Comparison of ENCODE assay signal across 13 cellular contexts in genomic region chr11:85740464-85741400, GRCh38. TPM values are rescaled to one million over a fixed set of nuclear protein-coding genes. Genes with fewer than 3 reads are reported as not detected.
DNase-seq lines count a peak whose midpoint lies in the region; ATAC-seq and TF ChIP-seq lines count a peak whose summit lies in the region.
"Had no signal": no experiment of that assay in that cellular context is flagged by ENCODE, and none has a peak within 500 bp of the region (broad histone marks: within the 10 kb centered on the region; RNA-seq: fewer than 3 reads in every experiment).

No MANE protein-coding gene starts in this region.

- H4K8ac ChIP-seq in neuronal stem cell (ENCODE audit: low read depth, low read length) = no peak overlapping the region

- no peak overlapping the region for H3K4me3 Mint-ChIP-seq in Caco-2 (ENCODE audit: unreplicated experiment)
- H3K4me3 Mint-ChIP-seq in central memory CD8-positive, alpha-beta T cell = no peak overlapping the region

- no peak overlapping the region for H4K91ac ChIP-seq in neuronal stem cell (ENCODE audit: low read depth, low read length, poor library complexity)

- H3K79me2 ChIP-seq in PC-9 (ENCODE audit: low read depth) = no peaks in the 10 kb centered on the region; the same call in 1 of the 2 replicates

- no peaks in the 10 kb centered on the region for H3K27me3 Mint-ChIP-seq in Caco-2 (ENCODE audit: insufficient read depth, unreplicated experiment)
- H3K27me3 Mint-ChIP-seq in central memory CD8-positive, alpha-beta T cell = no peaks in the 10 kb centered on the region
- H3K27me3 Mint-ChIP-seq: naive B cell had no signal

- DNase-seq in Caco-2 = no peak
- DNase-seq in PC-9 = peak in 1 of 2 experiments; percentile 78
- no peak for DNase-seq in central memory CD8-positive, alpha-beta T cell (ENCODE audit: low spot score in 2 of 2)
- no peak for DNase-seq in neuronal stem cell (ENCODE audit: low spot score)
- no peak for DNase-seq in occipital lobe (lab: John Stamatoyannopoulos, UW)
- no peak for DNase-seq in AG08395 (ENCODE audit: low spot score)
- DNase-seq in GM20000 (ENCODE audit: low spot score) = no peak
- DNase-seq: naive B cell, NCI-H1694 had no signal

- peaks cover 62% of the 10 kb centered on the region for H3F3A ChIP-seq in PC-9 (ENCODE audit: insufficient read depth, low read depth)

- H3K14ac ChIP-seq in neuronal stem cell (ENCODE audit: low read length) = no peak overlapping the region

- POLR2A ChIA-PET in Caco-2 (lab: Charles Lee) (no interaction called here), PC-9 (lab: Charles Lee; ENCODE audit: unreplicated experiment) (no interaction called here)

- BruUV-seq in Caco-2 (replicated peaks; lab: Mats Ljungman, UMichigan) (no TSS peak), PC-9 (replicated peaks; lab: Mats Ljungman, UMichigan) (no TSS peak)

- no peak overlapping the region for H2AK5ac ChIP-seq in neuronal stem cell (ENCODE audit: low read depth, low read length)

- H3K9me3 Mint-ChIP-seq in Caco-2 (ENCODE audit: unreplicated experiment) = no peaks in the 10 kb centered on the region
- H3K9me3 Mint-ChIP-seq in central memory CD8-positive, alpha-beta T cell = no peaks in the 10 kb centered on the region
- H3K9me3 Mint-ChIP-seq: naive B cell had no signal

- H3K4ac ChIP-seq in neuronal stem cell (ENCODE audit: low read length) = no peak overlapping the region

- no peak overlapping the region for H2BK15ac ChIP-seq in neuronal stem cell (ENCODE audit: low read length)

- no peaks in the 10 kb centered on the region for H3K9me2 ChIP-seq in PC-9 (ENCODE audit: insufficient read depth)

- no peak overlapping the region for H2BK5ac ChIP-seq in neuronal stem cell (ENCODE audit: low read length)

- H3K36me3 ChIP-seq in Caco-2 (ENCODE audit: control insufficient read depth, insufficient read depth, low read length) (peaks cover 2% of the 10 kb centered on the region; the same call in 1 of the 2 replicates), PC-9 (ENCODE audit: low read depth) (0 out of 2 replicates have a peak, but pooled peaks cover 9% of the 10 kb centered on the region), neuronal stem cell (replicated peaks in 1 of 2; ENCODE audit: control insufficient read depth in 2 of 2, insufficient read depth in 2 of 2, low read length in 2 of 2) (no peaks in the 10 kb centered on the region)

- H3K27ac ChIP-seq in PC-9 (peak overlapping the region; percentile 97), neuronal stem cell (replicated peaks; ENCODE audit: low read length) (no peak overlapping the region)
- H3K27ac ChIP-seq: foreskin keratinocyte had no signal

- peak; percentile 48 for ATAC-seq in central memory CD8-positive, alpha-beta T cell (replicated peaks; ENCODE audit: extremely low read depth, poor library complexity, severe bottlenecking)
- ATAC-seq in HG02852 (IDR thresholded peaks at IDR 0.05; ENCODE audit: unreplicated experiment) = no peak
- ATAC-seq: foreskin keratinocyte, SK-N-SH treated with all-trans-retinoic acid at 6 μM for 48 hours had no signal

- H3K27ac Mint-ChIP-seq in Caco-2 (ENCODE audit: unreplicated experiment) = peak overlapping the region; percentile 15
- peak overlapping the region; percentile 10 for H3K27ac Mint-ChIP-seq in central memory CD8-positive, alpha-beta T cell (ENCODE audit: low read depth)

- no peak overlapping the region for H3K4me3 ChIP-seq in Caco-2 (ENCODE audit: low read depth, low read length)
- peak overlapping the region; percentile 19 for H3K4me3 ChIP-seq in PC-9
- no peak overlapping the region for H3K4me3 ChIP-seq in neuronal stem cell (ENCODE audit: low read length in 2 of 2)

- H3K9ac ChIP-seq in neuronal stem cell (ENCODE audit: low read depth, low read length, poor library complexity) = no peak overlapping the region

- TF ChIP-seq CTCF in Caco-2 (IDR thresholded peaks at IDR 0.05; ENCODE audit: insufficient read depth in 1 of 2, low read depth in 1 of 2, low read length in 1 of 2, severe bottlenecking in 1 of 2, unreplicated experiment in 1 of 2) = no peak
- no peak for TF ChIP-seq CTCF in PC-9 (conservative IDR thresholded peaks at IDR 0.05)
- TF ChIP-seq CTCF in GM20000 (IDR thresholded peaks at IDR 0.05; ENCODE audit: extremely low read depth, missing control alignments) = no peak

- peaks cover 52% of the 10 kb centered on the region for H3K4me1 ChIP-seq in Caco-2
- peaks cover 91% of the 10 kb centered on the region for H3K4me1 ChIP-seq in PC-9 (replicated peaks; ENCODE audit: insufficient read depth)
- peaks cover 0 to 5% of the 10 kb centered on the region in 2 donors for H3K4me1 ChIP-seq in neuronal stem cell (ENCODE audit: control insufficient read depth in 2 of 2, insufficient read depth in 1 of 2, low read depth in 1 of 2, low read length in 2 of 2)

- intact Hi-C loops in Caco-2 (cut with micrococcal nuclease; ENCODE audit: unreplicated experiment) (no loop called here), PC-9 (cut with micrococcal nuclease; ENCODE audit: unreplicated experiment) (no loop called here)

- H3K9me3 ChIP-seq in Caco-2 = no peaks in the 10 kb centered on the region
- H3K9me3 ChIP-seq in PC-9 (ENCODE audit: insufficient read depth, low read depth) = no peaks in the 10 kb centered on the region
- H3K9me3 ChIP-seq in neuronal stem cell (replicated peaks in 1 of 2; ENCODE audit: control insufficient read depth in 2 of 2, insufficient read depth in 1 of 2, low read depth in 1 of 2, low read length in 2 of 2) = no peaks in the 10 kb centered on the region

- CTCF ChIA-PET in Caco-2 (lab: Charles Lee) = no interaction called here
- CTCF ChIA-PET in PC-9 (lab: Charles Lee) = no interaction called here

- peaks cover 32% of the 10 kb centered on the region for H3K36me3 Mint-ChIP-seq in Caco-2 (ENCODE audit: insufficient read depth, unreplicated experiment)
- H3K36me3 Mint-ChIP-seq in central memory CD8-positive, alpha-beta T cell (ENCODE audit: insufficient read depth) = peaks cover 5% of the 10 kb centered on the region
- H3K36me3 Mint-ChIP-seq: naive B cell had no signal

- H3K23ac ChIP-seq in neuronal stem cell (ENCODE audit: low read depth, low read length, poor library complexity) = no peak overlapping the region

- H3K79me1 ChIP-seq in neuronal stem cell (ENCODE audit: low read depth, low read length) = no peaks in the 10 kb centered on the region

- peaks cover 36% of the 10 kb centered on the region for H3K4me1 Mint-ChIP-seq in Caco-2 (ENCODE audit: low read depth, unreplicated experiment)
- peaks cover 52% of the 10 kb centered on the region for H3K4me1 Mint-ChIP-seq in central memory CD8-positive, alpha-beta T cell

- no peaks in the 10 kb centered on the region for H4K20me1 ChIP-seq in PC-9 (ENCODE audit: insufficient read depth)

- no peak overlapping the region for H2AFZ ChIP-seq in PC-9
- H2AFZ ChIP-seq in neuronal stem cell (ENCODE audit: low read length) = peak overlapping the region; percentile 35

- peak overlapping the region; percentile 61 for H3K4me2 ChIP-seq in PC-9
- H3K4me2 ChIP-seq in neuronal stem cell (ENCODE audit: insufficient read depth, low read length, poor library complexity, severe bottlenecking) = no peak overlapping the region

- no peak overlapping the region for H2BK120ac ChIP-seq in neuronal stem cell (ENCODE audit: low read depth, low read length)

- no CpG with 5 or more reads among the region's 4 CpGs for WGBS in neuronal stem cell (ENCODE audit: extremely low coverage in 2 of 2, insufficient read length in 2 of 2, insufficient replicate concordance in 1 of 2), 2 donors

- no peak overlapping the region for H3K18ac ChIP-seq in neuronal stem cell (ENCODE audit: low read length)

- no peaks in the 10 kb centered on the region for H3K27me3 ChIP-seq in Caco-2 (replicated peaks; ENCODE audit: control insufficient read depth, insufficient read depth, low read length)
- H3K27me3 ChIP-seq in PC-9 (ENCODE audit: insufficient read depth, low read depth) = no peaks in the 10 kb centered on the region
- H3K27me3 ChIP-seq in neuronal stem cell (ENCODE audit: control insufficient read depth in 3 of 3, insufficient read depth in 3 of 3, low read depth in 1 of 3, low read length in 3 of 3) = no peaks in the 10 kb centered on the region
- H3K27me3 ChIP-seq: foreskin keratinocyte had no signal

- no peak overlapping the region for H2BK12ac ChIP-seq in neuronal stem cell (ENCODE audit: low read length)

RNA-seq across cellular contexts. Expression of gene CCDC89, which starts 54.7 kb away (rescaled TPM):
- total RNA-seq in Caco-2 (2022) (2.0 and 2.6 TPM in 2 replicates), PC-9 (2021) (0.28 and 0.50 TPM in 2 replicates), occipital lobe (0.47 TPM)
- 0.04 TPM for polyA plus RNA-seq in neuronal stem cell (2013, experiment 1 of 2)
- polyA plus RNA-seq in neuronal stem cell (2013, experiment 2 of 2) = 0.03 TPM
- total RNA-seq: NCI-H460 had no signal
